In the genomic region with DNA sequence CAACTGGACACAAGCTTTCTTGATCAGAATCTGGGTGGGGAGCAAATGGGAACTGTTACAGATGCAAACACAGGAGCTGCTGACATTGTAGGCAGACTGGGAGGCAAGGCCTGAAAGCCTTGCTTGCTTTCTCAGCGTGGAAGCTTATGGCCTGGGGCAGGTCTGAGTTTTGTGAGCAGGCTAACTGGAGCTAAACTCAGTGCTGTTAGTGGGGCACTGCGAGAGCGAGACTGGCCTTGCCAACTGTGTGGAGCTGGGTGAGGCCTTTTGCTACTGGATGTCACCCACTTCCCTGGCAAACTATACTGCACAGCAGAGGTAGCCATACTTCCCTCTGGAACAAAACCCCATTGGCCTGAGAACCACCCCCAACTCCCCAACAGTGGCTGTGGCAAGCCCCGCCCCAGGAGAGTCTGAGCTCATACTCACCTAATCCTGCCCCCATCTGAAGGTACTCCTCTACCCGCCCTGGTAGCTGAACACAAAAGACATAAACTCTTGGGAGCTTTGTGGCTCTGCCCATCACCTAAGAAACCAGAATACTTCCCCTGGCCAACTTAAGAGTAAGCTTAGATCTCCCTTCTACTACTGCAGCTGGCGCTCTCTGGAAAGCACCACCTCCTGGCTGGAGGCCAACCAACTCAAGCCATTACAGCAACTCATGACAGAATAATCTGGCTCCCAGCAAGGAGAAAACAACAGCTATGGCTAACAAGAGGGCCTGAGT, we compare ENCODE assay signal across 12 cellular contexts. TPM values are rescaled to one million over a fixed set of nuclear protein-coding genes. Genes with fewer than 3 reads are reported as not detected.
DNase-seq lines count a peak whose midpoint lies in the region; ATAC-seq and TF ChIP-seq lines count a peak whose summit lies in the region.
"Had no signal": no experiment of that assay in that cellular context is flagged by ENCODE, and none has a peak within 500 bp of the region (broad histone marks: within the 10 kb centered on the region; RNA-seq: fewer than 3 reads in every experiment).

No MANE protein-coding gene starts in this region.

- CTCF ChIA-PET in Calu3 (lab: Charles Lee): interaction anchor here (1.1 kb wide), 1 partner anchor 11 kb away, joined by 3 read pairs; no protein-coding TSS in a partner anchor

- BruUV-seq in Calu3 (replicated peaks; lab: Mats Ljungman, UMichigan): no TSS peak

- H3K4me3 Mint-ChIP-seq in Calu3 (ENCODE audit: low read depth, unreplicated experiment): no peak overlapping the region
- H3K4me3 Mint-ChIP-seq: activated CD4-positive, alpha-beta memory T cell treated with anti-CD3 and anti-CD28 coated beads for 36 hours had no signal

- H3K27ac Mint-ChIP-seq in Calu3 (ENCODE audit: unreplicated experiment): no peak overlapping the region
- H3K27ac Mint-ChIP-seq: activated CD4-positive, alpha-beta memory T cell treated with anti-CD3 and anti-CD28 coated beads for 36 hours; activated naive CD4-positive, alpha-beta T cell treated with anti-CD3 and anti-CD28 coated beads, Interleukin-2, amount 50 U/mL, for 72 hours had no signal

- ATAC-seq in GM21526 (IDR thresholded peaks at IDR 0.05; ENCODE audit: low FRiP score, unreplicated experiment) (no peak), GM21515 (IDR thresholded peaks at IDR 0.05; ENCODE audit: unreplicated experiment) (no peak)
- ATAC-seq: activated naive CD4-positive, alpha-beta T cell treated with anti-CD3 and anti-CD28 coated beads, Interleukin-2, amount 50 U/mL, for 72 hours had no signal

- no peaks in the 10 kb centered on the region for H3K36me3 Mint-ChIP-seq in Calu3 (ENCODE audit: insufficient read depth, unreplicated experiment)
- H3K36me3 Mint-ChIP-seq: activated CD4-positive, alpha-beta memory T cell treated with anti-CD3 and anti-CD28 coated beads for 36 hours; activated naive CD4-positive, alpha-beta T cell treated with anti-CD3 and anti-CD28 coated beads, Interleukin-2, amount 50 U/mL, for 72 hours had no signal

- no peak for TF ChIP-seq CTCF in Calu3 (IDR thresholded peaks at IDR 0.05; ENCODE audit: unreplicated experiment)

- intact Hi-C loops in Calu3 (cut with micrococcal nuclease; ENCODE audit: unreplicated experiment): no loop called here

- no peaks in the 10 kb centered on the region for H3K27me3 Mint-ChIP-seq in Calu3 (ENCODE audit: unreplicated experiment)
- H3K27me3 Mint-ChIP-seq: activated CD4-positive, alpha-beta memory T cell treated with anti-CD3 and anti-CD28 coated beads for 36 hours had no signal

- H3K4me1 Mint-ChIP-seq in Calu3 (ENCODE audit: low read depth, unreplicated experiment): peaks cover 23% of the 10 kb centered on the region

- peaks cover 3% of the 10 kb centered on the region for H3K9me3 Mint-ChIP-seq in Calu3 (ENCODE audit: low read depth, unreplicated experiment)
- H3K9me3 Mint-ChIP-seq: activated CD4-positive, alpha-beta memory T cell treated with anti-CD3 and anti-CD28 coated beads for 36 hours; activated naive CD4-positive, alpha-beta T cell treated with anti-CD3 and anti-CD28 coated beads, Interleukin-2, amount 50 U/mL, for 72 hours had no signal

- DNase-seq in Calu3 (peak; percentile 15), LHCN-M2 (ENCODE audit: low read depth) (peak; percentile 52), dermis blood vessel endothelial cell (peak; percentile 21), medulla oblongata (ENCODE audit: extremely low spot score) (peak; percentile 18), NK-92 (lab: John Stamatoyannopoulos, UW; ENCODE audit: unreplicated experiment) (no peak), GOT3 (lab: John Stamatoyannopoulos, UW) (no peak)
- DNase-seq: activated CD4-positive, alpha-beta memory T cell treated with anti-CD3 and anti-CD28 coated beads for 36 hours; stimulated activated CD4-positive, alpha-beta T cell treated with anti-CD3 and anti-CD28 coated beads, Interleukin-4, amount 100 ng/mL, for 1 hour; SW 1271 had no signal

RNA-seq across cellular contexts. Expression of a gene that starts 42.9 kb away (rescaled TPM):
- total RNA-seq in Calu3 (2022) (5.8 and 5.9 TPM in 2 replicates), LHCN-M2 (2014; rRNA removed) (5.1 and 8.2 TPM in 2 replicates), dermis blood vessel endothelial cell (1.2 and 1.5 TPM in 2 replicates)
- polyA plus RNA-seq in LHCN-M2 (2012): 1.6 TPM

Comparison
In these comparisons a context has a peak if more than half of its experiments do, and no peak if none do; other contexts are left out.
1. DNase-seq: peak in Calu3 (single experiment), LHCN-M2 (single experiment), dermis blood vessel endothelial cell (single experiment) and medulla oblongata (single experiment); none in NK-92 (single experiment) and GOT3 (single experiment).